26 cellular contexts compared by ENCODE assay signal in the genomic region with DNA sequence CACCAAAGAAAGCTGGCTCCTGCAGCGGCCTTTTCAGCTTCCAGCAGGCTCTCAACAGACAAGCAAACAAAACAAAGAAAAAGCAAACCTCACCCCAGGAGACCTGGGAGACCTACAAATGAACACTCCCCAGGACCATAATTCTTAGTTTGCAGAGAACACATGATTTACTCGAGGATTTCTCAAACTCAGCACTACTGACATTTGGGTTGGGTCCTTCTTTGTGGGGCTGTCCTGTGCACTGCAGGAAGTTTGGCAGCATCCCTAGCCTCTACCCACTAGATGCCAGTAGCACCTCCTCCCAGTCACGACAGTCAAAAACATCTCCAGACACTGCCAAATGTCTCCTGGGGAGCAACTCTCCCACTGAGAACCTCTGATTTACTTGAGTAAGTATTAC. TPM values are rescaled to one million over a fixed set of nuclear protein-coding genes. Genes with fewer than 3 reads are reported as not detected.
DNase-seq lines count a peak whose midpoint lies in the region; ATAC-seq, FAIRE-seq and TF ChIP-seq lines count a peak whose summit lies in the region.
"Had no signal": no experiment of that assay in that cellular context is flagged by ENCODE, and none has a peak within 500 bp of the region (broad histone marks: within the 10 kb centered on the region; RNA-seq: fewer than 3 reads in every experiment).

No MANE protein-coding gene starts in this region.

- no peak overlapping the region for H3K9ac ChIP-seq in SK-N-MC (ENCODE audit: insufficient read length)

- DNase-seq in A673 (ENCODE audit: low spot score) = peak; percentile 36
- no peak for DNase-seq in HTR-8/SVneo (ENCODE audit: insufficient read length, low spot score)
- DNase-seq in SK-N-MC (ENCODE audit: low read depth, low spot score) = no peak
- no peak for DNase-seq in left lobe of liver (ENCODE audit: low spot score)
- no peak for DNase-seq in naive thymus-derived CD4-positive, alpha-beta T cell
- DNase-seq in activated naive CD8-positive, alpha-beta T cell treated with anti-CD3 and anti-CD28 coated beads, Interleukin-2, amount 50 U/mL, for 24 hours = no peak
- no peak for DNase-seq in prostate gland (ENCODE audit: low spot score)
- DNase-seq in DMS 273 (lab: John Stamatoyannopoulos, UW; ENCODE audit: unreplicated experiment) = no peak
- DNase-seq: activated CD4-positive, alpha-beta memory T cell treated with anti-CD3 and anti-CD28 coated beads for 36 hours; activated gamma-delta T cell treated with Interleukin-2 at 50 U/mL for 16 hours; activated T-cell treated with anti-CD3 and anti-CD28 coated beads for 4 hours; amygdala; CD8-positive, alpha-beta T cell; central memory CD4-positive, alpha-beta T cell; DND-41; gastrocnemius medialis; NCI-H2171 treated with DMSO at 0.1 percent for 48 hours; NCI-H82; SIG-M5; testis; WERI-Rb-1 had no signal

- CTCF ChIA-PET in A673 (lab: Charles Lee) = interaction anchor here (0.6 kb wide), 1 partner anchor 13 kb away, joined by 3 read pairs; no protein-coding TSS in a partner anchor
- CTCF ChIA-PET in naive thymus-derived CD4-positive, alpha-beta T cell (lab: Charles Lee) = no interaction called here

- H3K27ac Mint-ChIP-seq in naive thymus-derived CD4-positive, alpha-beta T cell = no peak overlapping the region
- no peak overlapping the region for H3K27ac Mint-ChIP-seq in activated naive CD8-positive, alpha-beta T cell treated with anti-CD3 and anti-CD28 coated beads, Interleukin-2, amount 50 U/mL, for 24 hours
- H3K27ac Mint-ChIP-seq: activated CD4-positive, alpha-beta memory T cell treated with anti-CD3 and anti-CD28 coated beads for 36 hours; CD8-positive, alpha-beta T cell; stimulated activated effector memory CD8-positive, alpha-beta T cell treated with anti-CD3 and anti-CD28 coated beads, Interleukin-12 subunit alpha, Interleukin-12 subunit beta, amount 100 ng/mL, for 72 hours had no signal

- H3K36me3 ChIP-seq in A673 (ENCODE audit: insufficient read depth, low read length, poor library complexity, severe bottlenecking) (no peaks in the 10 kb centered on the region), SK-N-MC (ENCODE audit: insufficient read depth, low read length) (no peaks in the 10 kb centered on the region), prostate gland (no peaks in the 10 kb centered on the region)
- no peaks in the 10 kb centered on the region for H3K36me3 ChIP-seq in naive thymus-derived CD4-positive, alpha-beta T cell (ENCODE audit: control insufficient read depth in 2 of 3, insufficient read depth in 3 of 3, low read length in 3 of 3)
- H3K36me3 ChIP-seq: gastrocnemius medialis, WERI-Rb-1 had no signal

- POLR2A ChIA-PET in A673 (lab: Charles Lee; ENCODE audit: low non-redundant PET) = no interaction called here
- POLR2A ChIA-PET in naive thymus-derived CD4-positive, alpha-beta T cell (lab: Charles Lee) = no interaction called here

- BruUV-seq in A673 (replicated peaks; lab: Mats Ljungman, UMichigan) = no TSS peak

- no peaks in the 10 kb centered on the region for H3K9me3 Mint-ChIP-seq in naive thymus-derived CD4-positive, alpha-beta T cell
- H3K9me3 Mint-ChIP-seq in activated naive CD8-positive, alpha-beta T cell treated with anti-CD3 and anti-CD28 coated beads, Interleukin-2, amount 50 U/mL, for 24 hours = no peaks in the 10 kb centered on the region
- H3K9me3 Mint-ChIP-seq: activated CD4-positive, alpha-beta memory T cell treated with anti-CD3 and anti-CD28 coated beads for 36 hours; CD8-positive, alpha-beta T cell; stimulated activated effector memory CD8-positive, alpha-beta T cell treated with anti-CD3 and anti-CD28 coated beads, Interleukin-12 subunit alpha, Interleukin-12 subunit beta, amount 100 ng/mL, for 72 hours had no signal

- peak; percentile 13 for FAIRE-seq in HTR-8/SVneo (lab: Jason Lieb, UNC)
- FAIRE-seq: keratinocyte had no signal

- H3K9me3 ChIP-seq in A673 (ENCODE audit: low read depth, low read length, poor library complexity, severe bottlenecking) (no peaks in the 10 kb centered on the region), SK-N-MC (ENCODE audit: low read depth, low read length) (no peaks in the 10 kb centered on the region), prostate gland (no peaks in the 10 kb centered on the region)
- no peaks in the 10 kb centered on the region for H3K9me3 ChIP-seq in naive thymus-derived CD4-positive, alpha-beta T cell (ENCODE audit: control insufficient read depth in 2 of 3, low read length in 3 of 3)
- H3K9me3 ChIP-seq: gastrocnemius medialis, testis had no signal

- no peak overlapping the region for H3K27ac ChIP-seq in A673 (ENCODE audit: low read depth, low read length, poor library complexity, severe bottlenecking)
- H3K27ac ChIP-seq in SK-N-MC = peak overlapping the region; percentile 50; the same call in 1 of the 2 replicates
- no peak overlapping the region for H3K27ac ChIP-seq in naive thymus-derived CD4-positive, alpha-beta T cell (ENCODE audit: low read depth, low read length)
- H3K27ac ChIP-seq in prostate gland = no peak overlapping the region
- H3K27ac ChIP-seq: gastrocnemius medialis, testis, WERI-Rb-1 had no signal

- WGBS in prostate gland = 49% methylated on average over 3 of the region's 3 CpGs

- no peaks in the 10 kb centered on the region for H3K27me3 ChIP-seq in A673 (replicated peaks; ENCODE audit: insufficient read depth, low read depth, low read length, poor library complexity)
- no peaks in the 10 kb centered on the region for H3K27me3 ChIP-seq in naive thymus-derived CD4-positive, alpha-beta T cell (ENCODE audit: control insufficient read depth in 2 of 2, insufficient read depth in 2 of 2, low read length in 2 of 2)
- no peaks in the 10 kb centered on the region for H3K27me3 ChIP-seq in prostate gland (replicated peaks; ENCODE audit: insufficient read depth)
- H3K27me3 ChIP-seq: gastrocnemius medialis, testis had no signal

- TF ChIP-seq CTCF in A673 (conservative IDR thresholded peaks at IDR 0.05; ENCODE audit: low read depth, low read length) (no peak), prostate gland (IDR thresholded peaks at IDR 0.05) (no peak)

- H3K4me1 ChIP-seq in A673 (ENCODE audit: insufficient read depth, low read length, poor library complexity, severe bottlenecking) (peaks cover 20% of the 10 kb centered on the region), prostate gland (replicated peaks) (no peaks in the 10 kb centered on the region)
- H3K4me1 ChIP-seq in naive thymus-derived CD4-positive, alpha-beta T cell (ENCODE audit: control insufficient read depth in 2 of 2, insufficient read depth in 2 of 2, low read length in 2 of 2) = no peaks in the 10 kb centered on the region
- H3K4me1 ChIP-seq: gastrocnemius medialis, testis had no signal

- no peak overlapping the region for H3K4me3 Mint-ChIP-seq in naive thymus-derived CD4-positive, alpha-beta T cell
- H3K4me3 Mint-ChIP-seq in activated naive CD8-positive, alpha-beta T cell treated with anti-CD3 and anti-CD28 coated beads, Interleukin-2, amount 50 U/mL, for 24 hours = no peak overlapping the region
- H3K4me3 Mint-ChIP-seq: activated CD4-positive, alpha-beta memory T cell treated with anti-CD3 and anti-CD28 coated beads for 36 hours; CD8-positive, alpha-beta T cell; stimulated activated effector memory CD8-positive, alpha-beta T cell treated with anti-CD3 and anti-CD28 coated beads, Interleukin-12 subunit alpha, Interleukin-12 subunit beta, amount 100 ng/mL, for 72 hours had no signal

- peaks cover 0 to 4% (median 0%) of the 10 kb centered on the region in 5 donors for H3K36me3 Mint-ChIP-seq in naive thymus-derived CD4-positive, alpha-beta T cell
- H3K36me3 Mint-ChIP-seq in activated naive CD8-positive, alpha-beta T cell treated with anti-CD3 and anti-CD28 coated beads, Interleukin-2, amount 50 U/mL, for 24 hours (ENCODE audit: low read depth) = peaks cover 2% of the 10 kb centered on the region
- H3K36me3 Mint-ChIP-seq: CD8-positive, alpha-beta T cell; stimulated activated effector memory CD8-positive, alpha-beta T cell treated with anti-CD3 and anti-CD28 coated beads, Interleukin-12 subunit alpha, Interleukin-12 subunit beta, amount 100 ng/mL, for 72 hours had no signal

- intact Hi-C loops in A673 (cut with micrococcal nuclease; ENCODE audit: unreplicated experiment) (no loop called here), prostate gland (cut with DNase I) (no loop called here)
- intact Hi-C loops in naive thymus-derived CD4-positive, alpha-beta T cell (cut with micrococcal nuclease) = no loop called here

- peaks cover 0 to 9% (median 0%) of the 10 kb centered on the region in 7 donors for H3K4me1 Mint-ChIP-seq in naive thymus-derived CD4-positive, alpha-beta T cell
- H3K4me1 Mint-ChIP-seq in activated naive CD8-positive, alpha-beta T cell treated with anti-CD3 and anti-CD28 coated beads, Interleukin-2, amount 50 U/mL, for 24 hours = peaks cover 17% of the 10 kb centered on the region

- no peak for TF ChIP-seq POLR2A in prostate gland (IDR thresholded peaks at IDR 0.05)

- ATAC-seq in left lobe of liver = peak; percentile 17
- no peak for ATAC-seq in naive thymus-derived CD4-positive, alpha-beta T cell
- no peak for ATAC-seq in activated naive CD8-positive, alpha-beta T cell treated with anti-CD3 and anti-CD28 coated beads, Interleukin-2, amount 50 U/mL, for 24 hours
- ATAC-seq: CD8-positive, alpha-beta T cell; gastrocnemius medialis; stimulated activated effector memory CD8-positive, alpha-beta T cell treated with anti-CD3 and anti-CD28 coated beads, Interleukin-12 subunit alpha, Interleukin-12 subunit beta, amount 100 ng/mL, for 72 hours had no signal

- no peak overlapping the region for H3K4me3 ChIP-seq in A673 (ENCODE audit: low read depth, low read length, poor library complexity, severe bottlenecking)
- no peak overlapping the region for H3K4me3 ChIP-seq in SK-N-MC
- H3K4me3 ChIP-seq in naive thymus-derived CD4-positive, alpha-beta T cell (ENCODE audit: low read length) = no peak overlapping the region
- H3K4me3 ChIP-seq in prostate gland = no peak overlapping the region
- H3K4me3 ChIP-seq: gastrocnemius medialis, lung, testis had no signal

- H3K27me3 Mint-ChIP-seq in naive thymus-derived CD4-positive, alpha-beta T cell = no peaks in the 10 kb centered on the region
- H3K27me3 Mint-ChIP-seq in activated naive CD8-positive, alpha-beta T cell treated with anti-CD3 and anti-CD28 coated beads, Interleukin-2, amount 50 U/mL, for 24 hours = no peaks in the 10 kb centered on the region
- H3K27me3 Mint-ChIP-seq: activated CD4-positive, alpha-beta memory T cell treated with anti-CD3 and anti-CD28 coated beads for 36 hours had no signal

RNA-seq across cellular contexts. Expression of a gene that starts 21.9 kb away (rescaled TPM):
- 74.2 and 79.0 TPM in 2 replicates for total RNA-seq in A673 (2021)
- total RNA-seq in left lobe of liver = 11.2 TPM
- total RNA-seq in naive thymus-derived CD4-positive, alpha-beta T cell = 10 to 100 TPM in 2 of 5 experiments, 1 to 10 TPM in 3; 5.4 to 19.2 (median 7.5) TPM
- 10 to 100 TPM; 16.2 to 21.2 TPM for polyA plus RNA-seq in naive thymus-derived CD4-positive, alpha-beta T cell
- total RNA-seq in prostate gland = 10 to 100 TPM; 12.3 to 17.3 TPM

RNA-seq across cellular contexts. Expression of a gene that starts 22.0 kb away (rescaled TPM):
- total RNA-seq in A673 (2021) (not detected in 2 replicates), left lobe of liver (not detected), prostate gland (under 1 TPM in 1 of 2 donors, not detected in 1; 0.14 TPM)
- total RNA-seq in naive thymus-derived CD4-positive, alpha-beta T cell = not detected
- polyA plus RNA-seq in naive thymus-derived CD4-positive, alpha-beta T cell = not detected
- total RNA-seq: CD8-positive, alpha-beta T cell; myocyte; T-helper 1 cell treated with Interleukin-12 subunit alpha and Interleukin-12 subunit beta and Interleukin-4 antibody, amounts not matched to agents 30 ng/mL and 1 ng/mL, for 36 hours had no signal
